ENCODE assay signal across 9 cellular contexts in genomic region chr22:40635008-40635939, GRCh38. TPM values are rescaled to one million over a fixed set of nuclear protein-coding genes. Genes with fewer than 3 reads are reported as not detected.
DNase-seq lines count a peak whose midpoint lies in the region; ATAC-seq, FAIRE-seq and TF ChIP-seq lines count a peak whose summit lies in the region.
"Had no signal": no experiment of that assay in that cellular context is flagged by ENCODE, and none has a peak within 500 bp of the region (broad histone marks: within the 10 kb centered on the region; RNA-seq: fewer than 3 reads in every experiment).

No MANE protein-coding gene starts in this region.

- TF ChIP-seq RAD21 in K562 (CRISPR knock-in tag; conservative IDR thresholded peaks at IDR 0.05 in 1 of 2, IDR thresholded peaks at IDR 0.05 in 1 of 2) = no peak
- no peak for TF ChIP-seq RAD21 in liver (IDR thresholded peaks at IDR 0.05)

- WGBS in K562 (ENCODE audit: insufficient coverage, low coverage, missing lambda C conversion rate) = 25% methylated on average over 19 of the region's 21 CpGs
- WGBS in liver = 54% methylated on average over 21 of the region's 21 CpGs

- no peaks in the 10 kb centered on the region for H3K36me3 ChIP-seq in K562 (ENCODE audit: control insufficient read depth, insufficient read depth, low read length)
- no peaks in the 10 kb centered on the region for H3K36me3 ChIP-seq in liver (ENCODE audit: control insufficient read depth in 4 of 4, insufficient read depth in 3 of 4, low read depth in 1 of 4, low read length in 3 of 4)
- H3K36me3 ChIP-seq in tibial artery = no peaks in the 10 kb centered on the region

- POLR2A ChIA-PET in activated CD4-positive, alpha-beta T cell treated with anti-CD3 and anti-CD28 coated beads for 36 hours (lab: Charles Lee) = interaction anchor here (1.0 to 2.1 kb wide), 3 partner anchors 44 to 101 kb away, joined by 3 to 6 read pairs (median 4); no protein-coding TSS in a partner anchor
- POLR2A ChIA-PET in K562 (lab: Yijun Ruan, JAX) = interaction anchor here (0.6 to 3.8 kb wide), 8 partner anchors 9 to 109 kb away, joined by 3 to 20 read pairs (median 3); no protein-coding TSS in a partner anchor

- H2AFZ ChIP-seq in K562 (ENCODE audit: low read depth, low read length) = no peak overlapping the region

- intact Hi-C loops in activated CD4-positive, alpha-beta T cell treated with anti-CD3 and anti-CD28 coated beads for 36 hours (cut with DNase I, micrococcal nuclease) = loop anchor here (5.0 kb wide), 2 partner anchors 43 to 1312 kb away; partner anchors contain the start of gene CENPM (in 1 of the 2)
- intact Hi-C loops in K562 (cut with micrococcal nuclease) (no loop called here), tibial artery (cut with DNase I; ENCODE audit: low total_unique reads) (loop anchor here (10.0 kb wide), 2 partner anchors 110 to 590 kb away; no protein-coding TSS in a partner anchor)

- peaks cover 46% of the 10 kb centered on the region for H3K4me1 Mint-ChIP-seq in activated CD4-positive, alpha-beta T cell treated with anti-CD3 and anti-CD28 coated beads for 36 hours

- no peaks in the 10 kb centered on the region for H3K9me1 ChIP-seq in K562 (ENCODE audit: control insufficient read depth, insufficient read depth, low read length)

- H3K9me3 Mint-ChIP-seq in activated CD4-positive, alpha-beta T cell treated with anti-CD3 and anti-CD28 coated beads for 36 hours (ENCODE audit: low read depth) = no peaks in the 10 kb centered on the region

- no peak for DNase-seq in activated CD4-positive, alpha-beta T cell treated with anti-CD3 and anti-CD28 coated beads for 36 hours
- DNase-seq in activated CD4-positive, alpha-beta T cell treated with anti-CD3 and anti-CD28 coated beads, Interleukin-2, amount 50 U/mL, for 48 hours = no peak
- DNase-seq in K562 (ENCODE audit: extremely low read depth in 1 of 4, low spot score in 3 of 4) = no peak
- peak; percentile 65 to 71 for DNase-seq in tibial artery
- no peak for DNase-seq in AG08395 (ENCODE audit: low spot score)

- H3K4me3 ChIP-seq in K562 (peak overlapping the region; percentile 86), liver (ENCODE audit: low read depth in 1 of 3, low read length in 3 of 3) (peak overlapping the region; percentile 68 to 84 (median 80)), tibial artery (peak overlapping the region; percentile 65 to 83)

- H3K4me1 ChIP-seq in K562 (replicated peaks in 1 of 2; ENCODE audit: control insufficient read depth in 2 of 2, insufficient read depth in 2 of 2, low read length in 2 of 2) (peaks cover 10 to 19% of the 10 kb centered on the region in 2 experiments; a peak in 4 of 5 replicates), liver (ENCODE audit: control insufficient read depth in 4 of 4, insufficient read depth in 4 of 4, low read length in 3 of 4) (peaks cover 4 to 16% (median 12%) of the 10 kb centered on the region in 4 donors), tibial artery (peaks cover 0 to 39% (median 16%) of the 10 kb centered on the region in 4 donors)

- in situ Hi-C loops in K562 (cut with MboI) = no loop called here

- CTCF ChIA-PET in activated CD4-positive, alpha-beta T cell treated with anti-CD3 and anti-CD28 coated beads for 36 hours (lab: Charles Lee) = interaction anchor here (0.5 to 2.1 kb wide), 7 partner anchors 9 to 187 kb away, joined by 3 to 12 read pairs (median 6); no protein-coding TSS in a partner anchor
- CTCF ChIA-PET in K562 (lab: Yijun Ruan, JAX; ENCODE audit: low intra/inter-chr PET ratio) = no interaction called here

- BruUV-seq in K562 (replicated peaks; lab: Mats Ljungman, UMichigan) = no TSS peak

- peak overlapping the region; percentile 84 for H3K27ac Mint-ChIP-seq in activated CD4-positive, alpha-beta T cell treated with anti-CD3 and anti-CD28 coated beads for 36 hours

- TF ChIP-seq POLR2A in K562 (conservative IDR thresholded peaks at IDR 0.05) = no peak

- H3K27ac ChIP-seq in K562 (ENCODE audit: extremely low read depth, low read depth, low read length) (no peak overlapping the region; the same call in 2 of the 3 replicates), liver (ENCODE audit: low read depth in 1 of 2, low read length in 2 of 2) (no peak overlapping the region), tibial artery (peak overlapping the region; percentile 83 to 89)

- peak overlapping the region; percentile 85 for H3K4me2 ChIP-seq in K562 (ENCODE audit: insufficient read depth, low read length)

- H3K27me3 ChIP-seq in K562 (ENCODE audit: control insufficient read depth in 2 of 2, insufficient read depth in 2 of 2, low read length in 2 of 2) = no peaks in the 10 kb centered on the region
- no peaks in the 10 kb centered on the region for H3K27me3 ChIP-seq in liver (ENCODE audit: control insufficient read depth in 4 of 4, insufficient read depth in 4 of 4, low read length in 3 of 4)
- H3K27me3 ChIP-seq in tibial artery = no peaks in the 10 kb centered on the region

- H3K4me3 Mint-ChIP-seq in activated CD4-positive, alpha-beta T cell treated with anti-CD3 and anti-CD28 coated beads for 36 hours = peak overlapping the region; percentile 85

- no peak for TF ChIP-seq CTCF in K562 (IDR thresholded peaks at IDR 0.05 in 2 of 3, conservative IDR thresholded peaks at IDR 0.05 in 1 of 3; ENCODE audit: insufficient read depth in 2 of 3, low read depth in 1 of 3, low read length in 3 of 3)
- no peak for TF ChIP-seq CTCF in liver (IDR thresholded peaks at IDR 0.05; ENCODE audit: low read depth, low read length, missing input control)
- no peak for TF ChIP-seq CTCF in tibial artery (IDR thresholded peaks at IDR 0.05)

- peaks cover 3% of the 10 kb centered on the region for H3K36me3 Mint-ChIP-seq in activated CD4-positive, alpha-beta T cell treated with anti-CD3 and anti-CD28 coated beads for 36 hours (ENCODE audit: low read depth)

- no peak for ATAC-seq in activated CD4-positive, alpha-beta T cell treated with anti-CD3 and anti-CD28 coated beads for 36 hours
- ATAC-seq in K562 (no peak), GM19023 (IDR thresholded peaks at IDR 0.05; ENCODE audit: unreplicated experiment) (no peak), GM21390 (IDR thresholded peaks at IDR 0.05; ENCODE audit: unreplicated experiment) (no peak)

- no peak for TF ChIP-seq EP300 in K562 (IDR thresholded peaks at IDR 0.05; ENCODE audit: low read length)

- H3K79me2 ChIP-seq in K562 (ENCODE audit: control insufficient read depth, insufficient read depth, low read length) = peaks cover 57% of the 10 kb centered on the region

- H3K27me3 Mint-ChIP-seq in activated CD4-positive, alpha-beta T cell treated with anti-CD3 and anti-CD28 coated beads for 36 hours = no peaks in the 10 kb centered on the region

- H4K20me1 ChIP-seq in K562 (replicated peaks; ENCODE audit: control insufficient read depth, insufficient read depth, low read length) = 0 out of 2 replicates have a peak, but pooled peaks cover 4% of the 10 kb centered on the region

- FAIRE-seq in K562 (lab: Jason Lieb, UNC) = peak; percentile 19
- FAIRE-seq: TTC549 had no signal

- H3K9ac ChIP-seq in K562 (ENCODE audit: insufficient read depth in 1 of 2, low read depth in 2 of 2, low read length in 2 of 2) (peak overlapping the region; percentile 73 to 97; a peak in 3 of 4 replicates), liver (ENCODE audit: low read depth in 1 of 2, low read length in 2 of 2) (peak overlapping the region; percentile 0 to 9)

- no peaks in the 10 kb centered on the region for H3K9me3 ChIP-seq in K562 (replicated peaks; ENCODE audit: control insufficient read depth, insufficient read depth, low read depth, low read length)
- no peaks in the 10 kb centered on the region for H3K9me3 ChIP-seq in liver (ENCODE audit: control insufficient read depth in 4 of 4, low read length in 3 of 4)
- no peaks in the 10 kb centered on the region for H3K9me3 ChIP-seq in tibial artery

RNA-seq across cellular contexts. Expression of gene MRTFA, which starts 1.2 kb away (rescaled TPM):
- total RNA-seq in activated CD4-positive, alpha-beta T cell treated with anti-CD3 and anti-CD28 coated beads for 36 hours = 10 to 100 TPM; 41.0 to 43.2 TPM
- total RNA-seq in K562 (2011; cell fraction: chromatin; rRNA removed; ENCODE audit: low replicate concordance) = 49.0 and 82.5 TPM in 2 replicates
- total RNA-seq in K562 (2011; cell fraction: nucleolus; rRNA removed) = 38.9 and 51.6 TPM in 2 replicates
- total RNA-seq in K562 (2011; cell fraction: nucleoplasm; rRNA removed) = 46.1 and 57.6 TPM in 2 replicates
- total RNA-seq in K562 (2014; rRNA removed) (10.6 and 10.9 TPM in 2 replicates), K562 (2014; rRNA removed; fragmentation: Illumina TruSeq; extraction: Trizol) (3.4 and 3.7 TPM in 2 replicates), K562 (2015; rRNA removed; fragmentation: Illumina TruSeq; extraction: Trizol) (3.6 and 5.2 TPM in 2 replicates), K562 (2021) (21.1 TPM in 2 replicates), liver (10 to 100 TPM; 10.0 to 22.0 TPM)
- polyA plus RNA-seq in K562 (2011; rRNA removed) (1.2 and 2.6 TPM in 2 replicates), K562 (2014; fragmentation: Illumina TruSeq; extraction: Trizol) (6.3 and 9.6 TPM in 2 replicates), K562 (2014; fragmentation: Nextera tagmentation; extraction: Ambion mirVana) (under 1 TPM; 0.84 to 0.97 TPM), K562 (2014; rRNA removed) (5.6 and 6.9 TPM in 2 replicates), liver (1 to 10 TPM; 7.5 to 9.2 TPM)
- 2.2 and 2.4 TPM in 2 replicates for polyA plus RNA-seq in K562 (2011; cell fraction: cytosol; rRNA removed)
- 10.3 and 11.6 TPM in 2 replicates for polyA plus RNA-seq in K562 (2011; cell fraction: nucleus; rRNA removed)
- 12.8 and 15.5 TPM in 2 replicates for polyA plus RNA-seq in K562 (2012)
- 9.5 and 10.3 TPM in 2 replicates for polyA minus RNA-seq in K562 (2011; rRNA and poly(A)+ RNA removed)
- 10.8 and 14.7 TPM in 2 replicates for polyA minus RNA-seq in K562 (2011; cell fraction: cytosol; rRNA and poly(A)+ RNA removed)
- 17.6 and 19.1 TPM in 2 replicates for polyA minus RNA-seq in K562 (2011; cell fraction: nucleus; rRNA and poly(A)+ RNA removed)

RNA-seq across cellular contexts. Expression of gene MCHR1, which starts 44.0 kb away (rescaled TPM):
- total RNA-seq in activated CD4-positive, alpha-beta T cell treated with anti-CD3 and anti-CD28 coated beads for 36 hours = not detected
- 1.5 TPM in 1 of 2 replicates, not detected in the other for total RNA-seq in K562 (2011; cell fraction: chromatin; rRNA removed; ENCODE audit: low replicate concordance)
- total RNA-seq in K562 (2011; cell fraction: nucleolus; rRNA removed) = 0.26 and 1.2 TPM in 2 replicates
- total RNA-seq in K562 (2011; cell fraction: nucleoplasm; rRNA removed) = 0.22 TPM in 1 of 2 replicates, not detected in the other
- total RNA-seq in K562 (2014; rRNA removed) (not detected in 2 replicates), K562 (2014; rRNA removed; fragmentation: Illumina TruSeq; extraction: Trizol) (not detected in 2 replicates), K562 (2015; rRNA removed; fragmentation: Illumina TruSeq; extraction: Trizol) (not detected in 2 replicates), K562 (2021) (not detected in 2 replicates), liver (1 to 10 TPM in 1 of 2 donors, under 1 TPM in 1; 0.23 to 1.5 TPM)
- polyA plus RNA-seq in K562 (2011; rRNA removed) (0.31 and 0.50 TPM in 2 replicates), K562 (2014; fragmentation: Illumina TruSeq; extraction: Trizol) (not detected in 2 replicates), K562 (2014; fragmentation: Nextera tagmentation; extraction: Ambion mirVana) (under 1 TPM in 1 of 2 experiments, not detected in 1; 0.03 TPM), K562 (2014; rRNA removed) (not detected in 2 replicates), liver (1 to 10 TPM in 1 of 2 donors, under 1 TPM in 1; 0.61 to 2.4 TPM)
- 0.47 and 0.81 TPM in 2 replicates for polyA plus RNA-seq in K562 (2011; cell fraction: cytosol; rRNA removed)
- 0.25 and 0.57 TPM in 2 replicates for polyA plus RNA-seq in K562 (2011; cell fraction: nucleus; rRNA removed)
- 0.03 and 0.20 TPM in 2 replicates for polyA plus RNA-seq in K562 (2012)
- 0.09 and 2.6 TPM in 2 replicates for polyA minus RNA-seq in K562 (2011; rRNA and poly(A)+ RNA removed)
- 1.7 TPM in 1 of 2 replicates, not detected in the other for polyA minus RNA-seq in K562 (2011; cell fraction: cytosol; rRNA and poly(A)+ RNA removed)
- not detected in 2 replicates for polyA minus RNA-seq in K562 (2011; cell fraction: nucleus; rRNA and poly(A)+ RNA removed)

Comparison
In these comparisons a context has a peak if more than half of its experiments do, and no peak if none do; other contexts are left out.
1. DNase-seq: peak in tibial artery (2 of 2); none in activated CD4-positive, alpha-beta T cell treated with anti-CD3 and anti-CD28 coated beads for 36 hours (single experiment), activated CD4-positive, alpha-beta T cell treated with anti-CD3 and anti-CD28 coated beads, Interleukin-2, amount 50 U/mL, for 48 hours (0 of 2), K562 (0 of 4) and AG08395 (single experiment).
2. H3K27ac ChIP-seq: peak in tibial artery (2 of 2); none in K562 (single experiment) and liver (0 of 2).
3. Peak in every context shown above with its lines, with median percentiles within 50 percentile points of each other: H3K4me3 ChIP-seq.